Comparison of ENCODE assay signal across 1 cellular context in the genomic region with DNA sequence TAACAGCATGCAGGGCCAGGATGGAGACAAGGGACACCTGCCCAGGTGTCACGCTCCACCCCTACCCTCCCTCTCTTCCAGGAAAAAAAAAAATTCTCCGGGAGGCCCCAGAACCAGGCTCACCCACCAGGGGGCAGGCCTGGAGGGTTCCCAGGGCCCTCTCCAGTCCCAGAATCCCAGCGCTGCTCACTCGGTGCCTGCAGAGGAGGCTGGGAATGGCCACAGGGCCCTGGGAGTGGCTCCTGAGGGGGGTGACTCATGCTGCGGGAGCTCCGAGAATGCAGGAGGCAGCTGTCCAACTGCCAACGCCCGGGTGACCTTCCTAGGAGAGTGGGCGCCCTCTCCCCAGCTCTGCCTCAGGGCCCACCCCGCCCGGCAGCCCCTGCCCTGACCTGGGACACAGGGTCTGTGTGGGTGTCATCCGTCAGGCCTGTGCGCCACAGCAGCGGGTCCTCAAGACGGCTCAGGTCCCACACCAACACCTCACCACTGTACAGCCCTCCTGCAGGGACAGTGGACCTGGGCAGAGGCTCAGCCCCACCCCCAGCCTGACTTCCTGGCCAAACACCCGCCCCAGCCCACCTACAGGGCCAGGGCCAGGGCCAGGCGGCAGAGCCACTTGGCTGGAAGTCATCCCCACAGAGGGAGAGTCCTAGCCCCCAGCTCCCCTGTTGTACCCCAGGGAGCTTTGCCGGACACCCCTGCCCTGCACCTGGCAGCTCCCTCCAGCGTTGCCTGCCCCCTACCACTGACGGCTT.
TF ChIP-seq lines count a peak whose summit lies in the region.

No MANE protein-coding gene starts in this region.

TF ChIP-seq in HEK293, 187 proteins besides CTCF, POLR2A, EP300 and RAD21 (continued from another document and continues in another):
- TF ChIP-seq KLF9 (tag by site-specific recombination; IDR thresholded peaks at IDR 0.05; ENCODE audit: low read depth), result 0 out of 2 replicates have a peak, but pooled peaks have one; percentile 18
- no peak for TF ChIP-seq ZNF544 (tag by site-specific recombination; IDR thresholded peaks at IDR 0.05)
- TF ChIP-seq ZXDB (tag by site-specific recombination; IDR thresholded peaks at IDR 0.05), result peak; percentile 48; the same call in 1 of the 2 replicates
- TF ChIP-seq ZNF624 (tag by site-specific recombination; IDR thresholded peaks at IDR 0.05), result no peak
- TF ChIP-seq, protein P1, sequence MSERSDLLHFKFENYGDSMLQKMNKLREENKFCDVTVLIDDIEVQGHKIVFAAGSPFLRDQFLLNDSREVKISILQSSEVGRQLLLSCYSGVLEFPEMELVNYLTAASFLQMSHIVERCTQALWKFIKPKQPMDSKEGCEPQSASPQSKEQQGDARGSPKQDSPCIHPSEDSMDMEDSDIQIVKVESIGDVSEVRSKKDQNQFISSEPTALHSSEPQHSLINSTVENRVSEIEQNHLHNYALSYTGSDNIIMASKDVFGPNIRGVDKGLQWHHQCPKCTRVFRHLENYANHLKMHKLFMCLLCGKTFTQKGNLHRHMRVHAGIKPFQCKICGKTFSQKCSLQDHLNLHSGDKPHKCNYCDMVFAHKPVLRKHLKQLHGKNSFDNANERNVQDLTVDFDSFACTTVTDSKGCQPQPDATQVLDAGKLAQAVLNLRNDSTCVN (tag by site-specific recombination; optimal IDR thresholded peaks at IDR 0.05), result peak; percentile 27
- TF ChIP-seq, protein P2, sequence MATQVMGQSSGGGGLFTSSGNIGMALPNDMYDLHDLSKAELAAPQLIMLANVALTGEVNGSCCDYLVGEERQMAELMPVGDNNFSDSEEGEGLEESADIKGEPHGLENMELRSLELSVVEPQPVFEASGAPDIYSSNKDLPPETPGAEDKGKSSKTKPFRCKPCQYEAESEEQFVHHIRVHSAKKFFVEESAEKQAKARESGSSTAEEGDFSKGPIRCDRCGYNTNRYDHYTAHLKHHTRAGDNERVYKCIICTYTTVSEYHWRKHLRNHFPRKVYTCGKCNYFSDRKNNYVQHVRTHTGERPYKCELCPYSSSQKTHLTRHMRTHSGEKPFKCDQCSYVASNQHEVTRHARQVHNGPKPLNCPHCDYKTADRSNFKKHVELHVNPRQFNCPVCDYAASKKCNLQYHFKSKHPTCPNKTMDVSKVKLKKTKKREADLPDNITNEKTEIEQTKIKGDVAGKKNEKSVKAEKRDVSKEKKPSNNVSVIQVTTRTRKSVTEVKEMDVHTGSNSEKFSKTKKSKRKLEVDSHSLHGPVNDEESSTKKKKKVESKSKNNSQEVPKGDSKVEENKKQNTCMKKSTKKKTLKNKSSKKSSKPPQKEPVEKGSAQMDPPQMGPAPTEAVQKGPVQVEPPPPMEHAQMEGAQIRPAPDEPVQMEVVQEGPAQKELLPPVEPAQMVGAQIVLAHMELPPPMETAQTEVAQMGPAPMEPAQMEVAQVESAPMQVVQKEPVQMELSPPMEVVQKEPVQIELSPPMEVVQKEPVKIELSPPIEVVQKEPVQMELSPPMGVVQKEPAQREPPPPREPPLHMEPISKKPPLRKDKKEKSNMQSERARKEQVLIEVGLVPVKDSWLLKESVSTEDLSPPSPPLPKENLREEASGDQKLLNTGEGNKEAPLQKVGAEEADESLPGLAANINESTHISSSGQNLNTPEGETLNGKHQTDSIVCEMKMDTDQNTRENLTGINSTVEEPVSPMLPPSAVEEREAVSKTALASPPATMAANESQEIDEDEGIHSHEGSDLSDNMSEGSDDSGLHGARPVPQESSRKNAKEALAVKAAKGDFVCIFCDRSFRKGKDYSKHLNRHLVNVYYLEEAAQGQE (tag by site-specific recombination; IDR thresholded peaks at IDR 0.05), result peak; percentile 95
- no peak for TF ChIP-seq TCF7L2 (IDR thresholded peaks at IDR 0.05; ENCODE audit: borderline replicate concordance, low read depth, low read length)
- no peak for TF ChIP-seq ZNF664 (tag by site-specific recombination; IDR thresholded peaks at IDR 0.05)
- TF ChIP-seq ZNF2 (tag by site-specific recombination; IDR thresholded peaks at IDR 0.05), result no peak
- no peak for TF ChIP-seq REPIN1 (tag by site-specific recombination; IDR thresholded peaks at IDR 0.05; ENCODE audit: low read depth)
- TF ChIP-seq, protein P3, sequence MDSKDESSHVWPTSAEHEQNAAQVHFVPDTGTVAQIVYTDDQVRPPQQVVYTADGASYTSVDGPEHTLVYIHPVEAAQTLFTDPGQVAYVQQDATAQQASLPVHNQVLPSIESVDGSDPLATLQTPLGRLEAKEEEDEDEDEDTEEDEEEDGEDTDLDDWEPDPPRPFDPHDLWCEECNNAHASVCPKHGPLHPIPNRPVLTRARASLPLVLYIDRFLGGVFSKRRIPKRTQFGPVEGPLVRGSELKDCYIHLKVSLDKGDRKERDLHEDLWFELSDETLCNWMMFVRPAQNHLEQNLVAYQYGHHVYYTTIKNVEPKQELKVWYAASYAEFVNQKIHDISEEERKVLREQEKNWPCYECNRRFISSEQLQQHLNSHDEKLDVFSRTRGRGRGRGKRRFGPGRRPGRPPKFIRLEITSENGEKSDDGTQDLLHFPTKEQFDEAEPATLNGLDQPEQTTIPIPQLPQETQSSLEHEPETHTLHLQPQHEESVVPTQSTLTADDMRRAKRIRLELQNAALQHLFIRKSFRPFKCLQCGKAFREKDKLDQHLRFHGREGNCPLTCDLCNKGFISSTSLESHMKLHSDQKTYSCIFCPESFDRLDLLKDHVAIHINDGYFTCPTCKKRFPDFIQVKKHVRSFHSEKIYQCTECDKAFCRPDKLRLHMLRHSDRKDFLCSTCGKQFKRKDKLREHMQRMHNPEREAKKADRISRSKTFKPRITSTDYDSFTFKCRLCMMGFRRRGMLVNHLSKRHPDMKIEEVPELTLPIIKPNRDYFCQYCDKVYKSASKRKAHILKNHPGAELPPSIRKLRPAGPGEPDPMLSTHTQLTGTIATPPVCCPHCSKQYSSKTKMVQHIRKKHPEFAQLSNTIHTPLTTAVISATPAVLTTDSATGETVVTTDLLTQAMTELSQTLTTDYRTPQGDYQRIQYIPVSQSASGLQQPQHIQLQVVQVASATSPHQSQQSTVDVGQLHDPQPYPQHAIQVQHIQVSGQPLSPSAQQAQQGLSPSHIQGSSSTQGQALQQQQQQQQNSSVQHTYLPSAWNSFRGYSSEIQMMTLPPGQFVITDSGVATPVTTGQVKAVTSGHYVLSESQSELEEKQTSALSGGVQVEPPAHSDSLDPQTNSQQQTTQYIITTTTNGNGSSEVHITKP (tag by site-specific recombination; IDR thresholded peaks at IDR 0.05), result peak; percentile 35; the same call in 1 of the 2 replicates
- TF ChIP-seq, protein P4, sequence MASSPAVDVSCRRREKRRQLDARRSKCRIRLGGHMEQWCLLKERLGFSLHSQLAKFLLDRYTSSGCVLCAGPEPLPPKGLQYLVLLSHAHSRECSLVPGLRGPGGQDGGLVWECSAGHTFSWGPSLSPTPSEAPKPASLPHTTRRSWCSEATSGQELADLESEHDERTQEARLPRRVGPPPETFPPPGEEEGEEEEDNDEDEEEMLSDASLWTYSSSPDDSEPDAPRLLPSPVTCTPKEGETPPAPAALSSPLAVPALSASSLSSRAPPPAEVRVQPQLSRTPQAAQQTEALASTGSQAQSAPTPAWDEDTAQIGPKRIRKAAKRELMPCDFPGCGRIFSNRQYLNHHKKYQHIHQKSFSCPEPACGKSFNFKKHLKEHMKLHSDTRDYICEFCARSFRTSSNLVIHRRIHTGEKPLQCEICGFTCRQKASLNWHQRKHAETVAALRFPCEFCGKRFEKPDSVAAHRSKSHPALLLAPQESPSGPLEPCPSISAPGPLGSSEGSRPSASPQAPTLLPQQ (tag by site-specific recombination; IDR thresholded peaks at IDR 0.05), result peak; percentile 70
- no peak for TF ChIP-seq ZNF571 (tag by site-specific recombination; IDR thresholded peaks at IDR 0.05)
- no peak for TF ChIP-seq ZNF350 (tag by site-specific recombination; IDR thresholded peaks at IDR 0.05)
- TF ChIP-seq, protein P5, sequence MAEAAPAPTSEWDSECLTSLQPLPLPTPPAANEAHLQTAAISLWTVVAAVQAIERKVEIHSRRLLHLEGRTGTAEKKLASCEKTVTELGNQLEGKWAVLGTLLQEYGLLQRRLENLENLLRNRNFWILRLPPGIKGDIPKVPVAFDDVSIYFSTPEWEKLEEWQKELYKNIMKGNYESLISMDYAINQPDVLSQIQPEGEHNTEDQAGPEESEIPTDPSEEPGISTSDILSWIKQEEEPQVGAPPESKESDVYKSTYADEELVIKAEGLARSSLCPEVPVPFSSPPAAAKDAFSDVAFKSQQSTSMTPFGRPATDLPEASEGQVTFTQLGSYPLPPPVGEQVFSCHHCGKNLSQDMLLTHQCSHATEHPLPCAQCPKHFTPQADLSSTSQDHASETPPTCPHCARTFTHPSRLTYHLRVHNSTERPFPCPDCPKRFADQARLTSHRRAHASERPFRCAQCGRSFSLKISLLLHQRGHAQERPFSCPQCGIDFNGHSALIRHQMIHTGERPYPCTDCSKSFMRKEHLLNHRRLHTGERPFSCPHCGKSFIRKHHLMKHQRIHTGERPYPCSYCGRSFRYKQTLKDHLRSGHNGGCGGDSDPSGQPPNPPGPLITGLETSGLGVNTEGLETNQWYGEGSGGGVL (tag by site-specific recombination; IDR thresholded peaks at IDR 0.05), result 0 out of 2 replicates have a peak, but pooled peaks have one; percentile 39
- TF ChIP-seq, protein P6, sequence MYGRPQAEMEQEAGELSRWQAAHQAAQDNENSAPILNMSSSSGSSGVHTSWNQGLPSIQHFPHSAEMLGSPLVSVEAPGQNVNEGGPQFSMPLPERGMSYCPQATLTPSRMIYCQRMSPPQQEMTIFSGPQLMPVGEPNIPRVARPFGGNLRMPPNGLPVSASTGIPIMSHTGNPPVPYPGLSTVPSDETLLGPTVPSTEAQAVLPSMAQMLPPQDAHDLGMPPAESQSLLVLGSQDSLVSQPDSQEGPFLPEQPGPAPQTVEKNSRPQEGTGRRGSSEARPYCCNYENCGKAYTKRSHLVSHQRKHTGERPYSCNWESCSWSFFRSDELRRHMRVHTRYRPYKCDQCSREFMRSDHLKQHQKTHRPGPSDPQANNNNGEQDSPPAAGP (tag by site-specific recombination; IDR thresholded peaks at IDR 0.05), result peak; percentile 85; the same call in 1 of the 2 replicates
- TF ChIP-seq ZNF654 (tag by site-specific recombination; IDR thresholded peaks at IDR 0.05; ENCODE audit: low read depth), result peak; percentile 16; the same call in 1 of the 2 replicates
- no peak for TF ChIP-seq MZF1 (tag by site-specific recombination; IDR thresholded peaks at IDR 0.05; ENCODE audit: borderline replicate concordance)
- no peak for TF ChIP-seq ZFP3 (tag by site-specific recombination; IDR thresholded peaks at IDR 0.05; ENCODE audit: low read depth)
- TF ChIP-seq SALL2 (tag by site-specific recombination; IDR thresholded peaks at IDR 0.05; ENCODE audit: borderline replicate concordance), result no peak
- TF ChIP-seq EGR2 (tag by site-specific recombination; IDR thresholded peaks at IDR 0.05; ENCODE audit: low read depth), result peak; percentile 94
- TF ChIP-seq, protein P7, sequence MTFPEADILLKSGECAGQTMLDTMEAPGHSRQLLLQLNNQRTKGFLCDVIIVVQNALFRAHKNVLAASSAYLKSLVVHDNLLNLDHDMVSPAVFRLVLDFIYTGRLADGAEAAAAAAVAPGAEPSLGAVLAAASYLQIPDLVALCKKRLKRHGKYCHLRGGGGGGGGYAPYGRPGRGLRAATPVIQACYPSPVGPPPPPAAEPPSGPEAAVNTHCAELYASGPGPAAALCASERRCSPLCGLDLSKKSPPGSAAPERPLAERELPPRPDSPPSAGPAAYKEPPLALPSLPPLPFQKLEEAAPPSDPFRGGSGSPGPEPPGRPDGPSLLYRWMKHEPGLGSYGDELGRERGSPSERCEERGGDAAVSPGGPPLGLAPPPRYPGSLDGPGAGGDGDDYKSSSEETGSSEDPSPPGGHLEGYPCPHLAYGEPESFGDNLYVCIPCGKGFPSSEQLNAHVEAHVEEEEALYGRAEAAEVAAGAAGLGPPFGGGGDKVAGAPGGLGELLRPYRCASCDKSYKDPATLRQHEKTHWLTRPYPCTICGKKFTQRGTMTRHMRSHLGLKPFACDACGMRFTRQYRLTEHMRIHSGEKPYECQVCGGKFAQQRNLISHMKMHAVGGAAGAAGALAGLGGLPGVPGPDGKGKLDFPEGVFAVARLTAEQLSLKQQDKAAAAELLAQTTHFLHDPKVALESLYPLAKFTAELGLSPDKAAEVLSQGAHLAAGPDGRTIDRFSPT (tag by site-specific recombination; IDR thresholded peaks at IDR 0.05), result peak; percentile 91
- no peak for TF ChIP-seq ZNF426 (tag by site-specific recombination; IDR thresholded peaks at IDR 0.05)
- TF ChIP-seq, protein P8, sequence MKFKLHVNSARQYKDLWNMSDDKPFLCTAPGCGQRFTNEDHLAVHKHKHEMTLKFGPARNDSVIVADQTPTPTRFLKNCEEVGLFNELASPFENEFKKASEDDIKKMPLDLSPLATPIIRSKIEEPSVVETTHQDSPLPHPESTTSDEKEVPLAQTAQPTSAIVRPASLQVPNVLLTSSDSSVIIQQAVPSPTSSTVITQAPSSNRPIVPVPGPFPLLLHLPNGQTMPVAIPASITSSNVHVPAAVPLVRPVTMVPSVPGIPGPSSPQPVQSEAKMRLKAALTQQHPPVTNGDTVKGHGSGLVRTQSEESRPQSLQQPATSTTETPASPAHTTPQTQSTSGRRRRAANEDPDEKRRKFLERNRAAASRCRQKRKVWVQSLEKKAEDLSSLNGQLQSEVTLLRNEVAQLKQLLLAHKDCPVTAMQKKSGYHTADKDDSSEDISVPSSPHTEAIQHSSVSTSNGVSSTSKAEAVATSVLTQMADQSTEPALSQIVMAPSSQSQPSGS (tag by site-specific recombination; IDR thresholded peaks at IDR 0.05; ENCODE audit: low read depth), result no peak
- TF ChIP-seq BCL11B (tag by site-specific recombination; IDR thresholded peaks at IDR 0.05; ENCODE audit: low read depth), result no peak
- TF ChIP-seq ZNF501 (tag by site-specific recombination; IDR thresholded peaks at IDR 0.05), result 0 out of 2 replicates have a peak, but pooled peaks have one; percentile 38
- TF ChIP-seq, protein P9, sequence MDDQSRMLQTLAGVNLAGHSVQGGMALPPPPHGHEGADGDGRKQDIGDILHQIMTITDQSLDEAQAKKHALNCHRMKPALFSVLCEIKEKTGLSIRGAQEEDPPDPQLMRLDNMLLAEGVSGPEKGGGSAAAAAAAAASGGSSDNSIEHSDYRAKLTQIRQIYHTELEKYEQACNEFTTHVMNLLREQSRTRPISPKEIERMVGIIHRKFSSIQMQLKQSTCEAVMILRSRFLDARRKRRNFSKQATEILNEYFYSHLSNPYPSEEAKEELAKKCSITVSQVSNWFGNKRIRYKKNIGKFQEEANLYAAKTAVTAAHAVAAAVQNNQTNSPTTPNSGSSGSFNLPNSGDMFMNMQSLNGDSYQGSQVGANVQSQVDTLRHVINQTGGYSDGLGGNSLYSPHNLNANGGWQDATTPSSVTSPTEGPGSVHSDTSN (CRISPR knock-in tag; IDR thresholded peaks at IDR 0.05), result no peak; the same call in 1 of the 2 replicates
- TF ChIP-seq ZNF184 (tag by site-specific recombination; IDR thresholded peaks at IDR 0.05), result no peak
- TF ChIP-seq, protein P10, sequence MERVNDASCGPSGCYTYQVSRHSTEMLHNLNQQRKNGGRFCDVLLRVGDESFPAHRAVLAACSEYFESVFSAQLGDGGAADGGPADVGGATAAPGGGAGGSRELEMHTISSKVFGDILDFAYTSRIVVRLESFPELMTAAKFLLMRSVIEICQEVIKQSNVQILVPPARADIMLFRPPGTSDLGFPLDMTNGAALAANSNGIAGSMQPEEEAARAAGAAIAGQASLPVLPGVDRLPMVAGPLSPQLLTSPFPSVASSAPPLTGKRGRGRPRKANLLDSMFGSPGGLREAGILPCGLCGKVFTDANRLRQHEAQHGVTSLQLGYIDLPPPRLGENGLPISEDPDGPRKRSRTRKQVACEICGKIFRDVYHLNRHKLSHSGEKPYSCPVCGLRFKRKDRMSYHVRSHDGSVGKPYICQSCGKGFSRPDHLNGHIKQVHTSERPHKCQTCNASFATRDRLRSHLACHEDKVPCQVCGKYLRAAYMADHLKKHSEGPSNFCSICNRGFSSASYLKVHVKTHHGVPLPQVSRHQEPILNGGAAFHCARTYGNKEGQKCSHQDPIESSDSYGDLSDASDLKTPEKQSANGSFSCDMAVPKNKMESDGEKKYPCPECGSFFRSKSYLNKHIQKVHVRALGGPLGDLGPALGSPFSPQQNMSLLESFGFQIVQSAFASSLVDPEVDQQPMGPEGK (tag by site-specific recombination; IDR thresholded peaks at IDR 0.05), result peak; percentile 55; the same call in 1 of the 2 replicates
- no peak for TF ChIP-seq ZNF394 (tag by site-specific recombination; IDR thresholded peaks at IDR 0.05; ENCODE audit: borderline replicate concordance)
